In the genomic region with DNA sequence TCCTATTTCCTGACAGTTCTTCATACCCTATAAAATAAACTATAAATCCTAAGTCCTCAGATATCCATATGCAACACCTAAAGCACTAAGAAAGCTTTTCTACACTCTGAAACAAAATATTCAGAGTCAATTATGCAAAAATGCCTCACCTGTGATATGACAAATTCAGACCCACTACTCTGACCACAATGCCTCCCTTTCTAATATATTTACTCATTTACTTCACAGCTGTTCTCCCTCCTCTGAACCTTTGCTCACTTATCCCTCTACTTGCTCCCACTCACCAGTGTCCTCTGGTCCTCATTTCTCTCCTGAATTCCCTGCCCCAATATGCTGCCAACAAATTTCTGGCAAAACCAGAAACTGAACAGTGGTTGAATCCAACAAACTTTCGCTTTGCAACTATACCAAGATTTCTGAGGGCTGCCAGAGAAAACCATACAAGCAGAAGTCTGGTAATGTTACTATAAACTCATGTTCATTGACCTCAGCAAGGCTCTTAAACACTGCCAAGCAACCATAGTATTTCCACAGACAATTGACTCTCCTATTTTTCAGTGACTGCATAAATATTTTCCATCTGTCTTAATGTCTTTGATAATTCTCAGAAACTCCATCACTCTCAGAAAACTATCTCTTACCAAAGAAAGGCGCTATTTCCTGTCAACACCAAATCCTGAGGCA, we compare ENCODE assay signal across 15 cellular contexts. TPM values are rescaled to one million over a fixed set of nuclear protein-coding genes. Genes with fewer than 3 reads are reported as not detected.
DNase-seq lines count a peak whose midpoint lies in the region; ATAC-seq and TF ChIP-seq lines count a peak whose summit lies in the region.
"Had no signal": no experiment of that assay in that cellular context is flagged by ENCODE, and none has a peak within 500 bp of the region (broad histone marks: within the 10 kb centered on the region; RNA-seq: fewer than 3 reads in every experiment).

No MANE protein-coding gene starts in this region.

- no peaks in the 10 kb centered on the region for H3K9me3 Mint-ChIP-seq in activated naive CD4-positive, alpha-beta T cell treated with anti-CD3 and anti-CD28 coated beads, Interleukin-2, amount 10 ng/mL, durations not matched to agents 7 days and 5 days
- no peaks in the 10 kb centered on the region for H3K9me3 Mint-ChIP-seq in activated CD4-positive, alpha-beta memory T cell treated with anti-CD3 and anti-CD28 coated beads, Interleukin-2, amount 10 ng/mL, durations not matched to agents 7 days and 5 days
- no peaks in the 10 kb centered on the region for H3K9me3 Mint-ChIP-seq in stimulated activated naive B cell treated with anti-CD40 and anti-IgM and Interleukin-4, amounts not matched to agents 10 μg/mL and 1 μg/mL and 100 μg/mL, for 72 hours

- H3K27me3 ChIP-seq in testis: no peaks in the 10 kb centered on the region
- H3K27me3 ChIP-seq: dorsolateral prefrontal cortex, right atrium auricular region had no signal

- no peak for TF ChIP-seq POLR2A in testis (IDR thresholded peaks at IDR 0.05)

- intact Hi-C loops in testis (cut with DNase I; ENCODE audit: low total_unique reads): no loop called here

- no peaks in the 10 kb centered on the region for H3K27me3 Mint-ChIP-seq in activated naive CD4-positive, alpha-beta T cell treated with anti-CD3 and anti-CD28 coated beads, Interleukin-2, amount 10 ng/mL, durations not matched to agents 7 days and 5 days
- no peaks in the 10 kb centered on the region for H3K27me3 Mint-ChIP-seq in activated CD4-positive, alpha-beta memory T cell treated with anti-CD3 and anti-CD28 coated beads, Interleukin-2, amount 10 ng/mL, durations not matched to agents 7 days and 5 days
- H3K27me3 Mint-ChIP-seq in stimulated activated naive B cell treated with anti-CD40 and anti-IgM and Interleukin-4, amounts not matched to agents 10 μg/mL and 1 μg/mL and 100 μg/mL, for 72 hours: no peaks in the 10 kb centered on the region

- no peaks in the 10 kb centered on the region for H3K4me1 ChIP-seq in testis

- H3K36me3 Mint-ChIP-seq in activated naive CD4-positive, alpha-beta T cell treated with anti-CD3 and anti-CD28 coated beads, Interleukin-2, amount 10 ng/mL, durations not matched to agents 7 days and 5 days: peaks cover 58% of the 10 kb centered on the region
- peaks cover 75% of the 10 kb centered on the region for H3K36me3 Mint-ChIP-seq in activated CD4-positive, alpha-beta memory T cell treated with anti-CD3 and anti-CD28 coated beads, Interleukin-2, amount 10 ng/mL, durations not matched to agents 7 days and 5 days (ENCODE audit: low read depth)
- peaks cover 41 to 59% of the 10 kb centered on the region in 2 donors for H3K36me3 Mint-ChIP-seq in stimulated activated naive B cell treated with anti-CD40 and anti-IgM and Interleukin-4, amounts not matched to agents 10 μg/mL and 1 μg/mL and 100 μg/mL, for 72 hours

- no peak for DNase-seq in activated naive CD4-positive, alpha-beta T cell treated with anti-CD3 and anti-CD28 coated beads, Interleukin-2, amount 10 ng/mL, durations not matched to agents 7 days and 5 days
- DNase-seq in activated naive CD4-positive, alpha-beta T cell treated with Interleukin-2 at 50 U/mL for 16 hours: no peak
- no peak for DNase-seq in activated CD4-positive, alpha-beta memory T cell treated with anti-CD3 and anti-CD28 coated beads, Interleukin-2, amount 10 ng/mL, durations not matched to agents 7 days and 5 days
- DNase-seq in fibroblast of gingiva (ENCODE audit: low read depth): peak; percentile 64
- no peak for DNase-seq in stimulated activated naive B cell treated with anti-CD40 and anti-IgM and Interleukin-4, amounts not matched to agents 10 μg/mL and 1 μg/mL and 100 μg/mL, for 72 hours
- no peak for DNase-seq in testis
- DNase-seq: dorsolateral prefrontal cortex; NCI-H187; NCI-H510A; OCI-M1; stimulated activated CD4-positive, alpha-beta T cell treated with anti-CD3 and anti-CD28 coated beads, Interleukin-2, amount 100 ng/mL, for 24 hours; trophoblast cell had no signal

- no peaks in the 10 kb centered on the region for H3K36me3 ChIP-seq in testis (ENCODE audit: low read depth, missing control alignments)

- H3K4me1 Mint-ChIP-seq in activated naive CD4-positive, alpha-beta T cell treated with anti-CD3 and anti-CD28 coated beads, Interleukin-2, amount 10 ng/mL, durations not matched to agents 7 days and 5 days: peaks cover 36% of the 10 kb centered on the region
- peaks cover 52% of the 10 kb centered on the region for H3K4me1 Mint-ChIP-seq in activated CD4-positive, alpha-beta memory T cell treated with anti-CD3 and anti-CD28 coated beads, Interleukin-2, amount 10 ng/mL, durations not matched to agents 7 days and 5 days
- peaks cover 29 to 38% of the 10 kb centered on the region in 2 donors for H3K4me1 Mint-ChIP-seq in stimulated activated naive B cell treated with anti-CD40 and anti-IgM and Interleukin-4, amounts not matched to agents 10 μg/mL and 1 μg/mL and 100 μg/mL, for 72 hours

- CTCF ChIA-PET in activated naive CD4-positive, alpha-beta T cell treated with anti-CD3 and anti-CD28 coated beads, Interleukin-2, amount 10 ng/mL, durations not matched to agents 7 days and 5 days (lab: Charles Lee): interaction anchor here (1.2 kb wide), 1 partner anchor 25 kb away, joined by 4 read pairs; no protein-coding TSS in a partner anchor
- CTCF ChIA-PET in activated CD4-positive, alpha-beta memory T cell treated with anti-CD3 and anti-CD28 coated beads, Interleukin-2, amount 10 ng/mL, durations not matched to agents 7 days and 5 days (lab: Charles Lee): interaction anchor here (1.8 kb wide), 1 partner anchor 22 kb away, joined by 4 read pairs; no protein-coding TSS in a partner anchor

- WGBS in testis, 2 donors: 94 to 95% methylated on average over 2 of the region's 2 CpGs

- no peak overlapping the region for H3K4me3 Mint-ChIP-seq in activated naive CD4-positive, alpha-beta T cell treated with anti-CD3 and anti-CD28 coated beads, Interleukin-2, amount 10 ng/mL, durations not matched to agents 7 days and 5 days
- no peak overlapping the region for H3K4me3 Mint-ChIP-seq in activated CD4-positive, alpha-beta memory T cell treated with anti-CD3 and anti-CD28 coated beads, Interleukin-2, amount 10 ng/mL, durations not matched to agents 7 days and 5 days
- H3K4me3 Mint-ChIP-seq in stimulated activated naive B cell treated with anti-CD40 and anti-IgM and Interleukin-4, amounts not matched to agents 10 μg/mL and 1 μg/mL and 100 μg/mL, for 72 hours: no peak overlapping the region

- POLR2A ChIA-PET in activated CD4-positive, alpha-beta memory T cell treated with anti-CD3 and anti-CD28 coated beads, Interleukin-2, amount 10 ng/mL, durations not matched to agents 7 days and 5 days (lab: Charles Lee): interaction anchor here (2.1 kb wide), 1 partner anchor 25 kb away, joined by 4 read pairs; no protein-coding TSS in a partner anchor

- no peak for ATAC-seq in stimulated activated naive B cell treated with anti-CD40 and anti-IgM and Interleukin-4, amounts not matched to agents 10 μg/mL and 1 μg/mL and 100 μg/mL, for 72 hours (replicated peaks)
- ATAC-seq in HG03280 (IDR thresholded peaks at IDR 0.05; ENCODE audit: unreplicated experiment) (no peak), GM18498 (IDR thresholded peaks at IDR 0.05; ENCODE audit: unreplicated experiment) (no peak)

- H3K4me3 ChIP-seq in testis: no peak overlapping the region
- H3K4me3 ChIP-seq: right atrium auricular region had no signal

- no peak for TF ChIP-seq CTCF in testis (IDR thresholded peaks at IDR 0.05)

- no peak overlapping the region for H3K27ac ChIP-seq in testis
- H3K27ac ChIP-seq: right atrium auricular region had no signal

- no peaks in the 10 kb centered on the region for H3K9me3 ChIP-seq in testis
- H3K9me3 ChIP-seq: right atrium auricular region had no signal

- H3K27ac Mint-ChIP-seq in activated naive CD4-positive, alpha-beta T cell treated with anti-CD3 and anti-CD28 coated beads, Interleukin-2, amount 10 ng/mL, durations not matched to agents 7 days and 5 days: peak overlapping the region; percentile 2
- peak overlapping the region; percentile 33 for H3K27ac Mint-ChIP-seq in activated CD4-positive, alpha-beta memory T cell treated with anti-CD3 and anti-CD28 coated beads, Interleukin-2, amount 10 ng/mL, durations not matched to agents 7 days and 5 days
- H3K27ac Mint-ChIP-seq in stimulated activated naive B cell treated with anti-CD40 and anti-IgM and Interleukin-4, amounts not matched to agents 10 μg/mL and 1 μg/mL and 100 μg/mL, for 72 hours: peak overlapping the region; percentile 57

RNA-seq across cellular contexts. Expression of a gene that starts 7.1 kb away (rescaled TPM):
- total RNA-seq in activated CD4-positive, alpha-beta memory T cell treated with anti-CD3 and anti-CD28 coated beads, Interleukin-2, amount 10 ng/mL, durations not matched to agents 7 days and 5 days: 10 to 100 TPM; 55.7 to 60.4 TPM
- total RNA-seq in testis: 100 to 1,000 TPM; 105 to 167 TPM
- 142 TPM for polyA plus RNA-seq in testis (ENCODE audit: insufficient read depth, low read depth, low replicate concordance)

Comparison
In these comparisons a context has a peak if more than half of its experiments do, and no peak if none do; other contexts are left out.
1. H3K27ac Mint-ChIP-seq: peak in every context shown above with its lines; median percentile 57 in stimulated activated naive B cell treated with anti-CD40 and anti-IgM and Interleukin-4, amounts not matched to agents 10 μg/mL and 1 μg/mL and 100 μg/mL, for 72 hours; 33 in activated CD4-positive, alpha-beta memory T cell treated with anti-CD3 and anti-CD28 coated beads, Interleukin-2, amount 10 ng/mL, durations not matched to agents 7 days and 5 days; 2 in activated naive CD4-positive, alpha-beta T cell treated with anti-CD3 and anti-CD28 coated beads, Interleukin-2, amount 10 ng/mL, durations not matched to agents 7 days and 5 days.